8 cellular contexts compared by ENCODE assay signal in genomic region chr16:85750021-85750826, GRCh38. TPM values are rescaled to one million over a fixed set of nuclear protein-coding genes. Genes with fewer than 3 reads are reported as not detected.
A peak's percentile ranks its signal among the peaks of the same experiment; 100 is the strongest.
DNase-seq lines count a peak whose midpoint lies in the region; ATAC-seq, FAIRE-seq and TF ChIP-seq lines count a peak whose summit lies in the region.

No MANE protein-coding gene starts in this region.

- H3K27me3 ChIP-seq in AG04450 (ENCODE audit: control insufficient read depth, insufficient read depth, low read length): no peaks in the 10 kb centered on the region
- H3K27me3 ChIP-seq in effector memory CD4-positive, alpha-beta T cell (replicated peaks; ENCODE audit: control insufficient read depth, insufficient read depth, low read length, poor library complexity, severe bottlenecking): peaks cover 20% of the 10 kb centered on the region
- no peaks in the 10 kb centered on the region for H3K27me3 ChIP-seq in muscle layer of duodenum (ENCODE audit: low read depth, low read length)

- DNase-seq in AG04450 (ENCODE audit: low read depth, low spot score): no peak
- DNase-seq in GM12891 (ENCODE audit: insufficient read length, low spot score): no peak
- DNase-seq in RKO (ENCODE audit: low spot score): peak; percentile 84
- DNase-seq in effector memory CD4-positive, alpha-beta T cell: no peak
- no peak for DNase-seq in NCI-H2029 (lab: John Stamatoyannopoulos, UW)
- DNase-seq in NCI-H187 treated with DMSO at 0.1 percent for 48 hours (lab: John Stamatoyannopoulos, UW): no peak

- H3K27ac ChIP-seq in AG04450 (ENCODE audit: low read depth, low read length) (no peak overlapping the region), muscle layer of duodenum (ENCODE audit: low read length) (no peak overlapping the region)
- no peak overlapping the region for H3K27ac ChIP-seq in effector memory CD4-positive, alpha-beta T cell (ENCODE audit: insufficient read depth, low read length, poor library complexity, severe bottlenecking)

- peak; percentile 60 for FAIRE-seq in GM12891 (lab: Jason Lieb, UNC)

- CTCF ChIA-PET in AG04450 (lab: Charles Lee): interaction anchor here (2.3 kb wide), 1 partner anchor 33 kb away, joined by 6 read pairs; no protein-coding TSS in a partner anchor

- peaks cover 13% of the 10 kb centered on the region for H3K4me1 ChIP-seq in effector memory CD4-positive, alpha-beta T cell (ENCODE audit: control insufficient read depth, insufficient read depth, low read length, poor library complexity, severe bottlenecking)
- H3K4me1 ChIP-seq in muscle layer of duodenum (ENCODE audit: control insufficient read depth in 1 of 2, insufficient read depth in 2 of 2, low read length in 2 of 2): peaks cover 3 to 41% of the 10 kb centered on the region in 2 donors

- TF ChIP-seq POLR2A in GM12891 (IDR thresholded peaks at IDR 0.05; ENCODE audit: low read depth, low read length): no peak

- H3K4me3 ChIP-seq in AG04450 (ENCODE audit: low read depth, low read length): peak overlapping the region; percentile 63
- peak overlapping the region; percentile 54 for H3K4me3 ChIP-seq in effector memory CD4-positive, alpha-beta T cell (ENCODE audit: insufficient read depth, low read depth, low read length, poor library complexity, severe bottlenecking)
- peak overlapping the region; percentile 13 to 85 for H3K4me3 ChIP-seq in muscle layer of duodenum (ENCODE audit: low read depth in 1 of 2, low read length in 2 of 2)

- ATAC-seq in HG03175 (IDR thresholded peaks at IDR 0.05; ENCODE audit: unreplicated experiment): no peak

- no peaks in the 10 kb centered on the region for H3K36me3 ChIP-seq in effector memory CD4-positive, alpha-beta T cell (ENCODE audit: control insufficient read depth, insufficient read depth, low read length)
- H3K36me3 ChIP-seq in muscle layer of duodenum (ENCODE audit: control insufficient read depth in 1 of 2, insufficient read depth in 2 of 2, low read length in 2 of 2): no peaks in the 10 kb centered on the region

- H3K9me3 ChIP-seq in AG04450 (ENCODE audit: control insufficient read depth, insufficient read depth, low read length): no peaks in the 10 kb centered on the region
- H3K9me3 ChIP-seq in effector memory CD4-positive, alpha-beta T cell (ENCODE audit: control insufficient read depth, low read length): no peaks in the 10 kb centered on the region
- no peaks in the 10 kb centered on the region for H3K9me3 ChIP-seq in muscle layer of duodenum (ENCODE audit: control insufficient read depth in 1 of 2, low read length in 2 of 2)

- TF ChIP-seq CTCF in AG04450 (IDR thresholded peaks at IDR 0.05; ENCODE audit: low read depth, low read length): peak; percentile 17; the same call in 1 of the 2 replicates

- POLR2A ChIA-PET in AG04450 (lab: Yijun Ruan, JAX): no interaction called here

TF ChIP-seq in GM12891, 5 proteins besides CTCF, POLR2A, EP300 and RAD21:
- TF ChIP-seq SPI1 (IDR thresholded peaks at IDR 0.05; ENCODE audit: low read depth, low read length): no peak
- TF ChIP-seq POLR2AphosphoS5 (IDR thresholded peaks at IDR 0.05; ENCODE audit: low read depth, low read length): no peak

RNA-seq across cellular contexts. Expression of gene C16orf74, which starts 0.7 kb away (rescaled TPM):
- polyA plus RNA-seq in AG04450 (2011; rRNA removed): 3.2 and 5.0 TPM in 2 replicates
- 0.48 and 1.7 TPM in 2 replicates for polyA minus RNA-seq in AG04450 (2011; rRNA and poly(A)+ RNA removed)
- 7.5 TPM for polyA plus RNA-seq in GM12891 (2012; ENCODE audit: low read depth, missing spikeins)

RNA-seq across cellular contexts. Expression of gene EMC8, which starts 49.1 kb away (rescaled TPM):
- 30.5 and 31.0 TPM in 2 replicates for polyA plus RNA-seq in AG04450 (2011; rRNA removed)
- polyA minus RNA-seq in AG04450 (2011; rRNA and poly(A)+ RNA removed): 30.8 and 35.9 TPM in 2 replicates
- 15.3 TPM for polyA plus RNA-seq in GM12891 (2012; ENCODE audit: low read depth, missing spikeins)

RNA-seq across cellular contexts. Expression of gene COX4I1, which starts 49.3 kb away (rescaled TPM):
- 828 and 879 TPM in 2 replicates for polyA plus RNA-seq in AG04450 (2011; rRNA removed)
- 332 and 411 TPM in 2 replicates for polyA minus RNA-seq in AG04450 (2011; rRNA and poly(A)+ RNA removed)
- polyA plus RNA-seq in GM12891 (2012; ENCODE audit: low read depth, missing spikeins): 931 TPM
